ENCODE assay signal across 7 cellular contexts in the genomic region with DNA sequence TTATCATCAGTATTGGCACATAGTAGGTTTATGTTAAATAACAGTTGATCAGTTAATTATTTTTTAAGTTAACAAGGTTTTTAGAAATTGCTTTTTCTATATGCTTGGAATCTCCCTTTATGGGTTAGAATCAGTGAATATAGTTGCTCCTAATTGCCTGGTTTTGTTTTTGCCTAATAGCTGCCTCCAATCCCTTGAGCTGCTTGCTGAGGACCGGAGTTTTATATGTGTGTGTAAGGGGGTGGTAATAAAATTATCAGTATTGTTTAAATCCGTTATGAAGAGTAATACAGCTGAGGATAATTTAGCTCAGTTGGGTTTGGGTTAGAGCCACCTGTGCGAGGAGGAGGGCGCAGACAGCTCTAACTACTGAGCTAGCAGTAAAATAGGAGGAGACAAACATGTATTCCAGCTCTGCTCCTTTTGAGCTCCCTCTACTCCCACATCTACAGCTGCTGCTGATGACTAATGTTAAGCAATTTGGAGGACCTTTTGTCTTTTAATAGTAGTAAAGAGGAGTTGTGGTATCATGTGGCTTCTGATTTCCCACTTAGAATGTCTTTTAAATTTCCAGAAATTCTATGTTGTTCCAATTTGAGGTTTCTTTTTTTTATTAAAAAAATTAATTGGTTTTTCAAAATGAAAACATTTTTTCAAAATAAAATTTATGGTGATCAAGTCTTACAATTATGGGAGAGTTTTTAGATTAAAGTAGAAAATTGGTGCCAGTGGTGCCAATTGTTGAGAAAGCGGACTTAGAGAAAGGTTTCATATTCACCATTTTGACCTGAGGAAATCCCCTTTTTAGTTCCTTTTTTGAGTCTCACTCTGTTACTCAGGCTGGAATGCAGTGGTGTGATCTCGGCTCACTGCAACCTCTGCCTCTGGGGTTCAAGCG.
DNase-seq lines count a peak whose midpoint lies in the region; ATAC-seq, FAIRE-seq and TF ChIP-seq lines count a peak whose summit lies in the region.

No MANE protein-coding gene starts in this region.

- no peaks in the 10 kb centered on the region for H3K9me3 ChIP-seq in psoas muscle

- peaks cover 8% of the 10 kb centered on the region for H3K4me1 ChIP-seq in psoas muscle

- intact Hi-C loops in psoas muscle (cut with DNase I): no loop called here

- DNase-seq in LHCN-M2 (ENCODE audit: low read depth) (peak; percentile 91), bronchial epithelial cell (ENCODE audit: low read depth) (peak; percentile 61), psoas muscle (no peak), NCI-H510A treated with DMSO at 0.1 percent for 48 hours (lab: John Stamatoyannopoulos, UW) (no peak), mesenteric fat pad (ENCODE audit: low spot score) (no peak)
- DNase-seq in stimulated activated CD4-positive, alpha-beta T cell treated with anti-CD3 and anti-CD28 coated beads, Interleukin-15, amount 100 ng/mL, for 24 hours: no peak

- WGBS in psoas muscle, 3 donors: 67 to 69% (median 68%) methylated on average over 7 of the region's 7 CpGs

- H3K27ac ChIP-seq in psoas muscle: peak overlapping the region; percentile 31

- TF ChIP-seq CTCF in bronchial epithelial cell (IDR thresholded peaks at IDR 0.05; ENCODE audit: insufficient read depth, low read length, severe bottlenecking): no peak
- TF ChIP-seq CTCF in psoas muscle (IDR thresholded peaks at IDR 0.05): no peak

- FAIRE-seq in bronchial epithelial cell (lab: Jason Lieb, UNC): no peak

- H3K27me3 ChIP-seq in bronchial epithelial cell (ENCODE audit: control insufficient read depth, insufficient read depth, low read length) (no peaks in the 10 kb centered on the region), psoas muscle (ENCODE audit: insufficient read depth in 3 of 3, low read length in 2 of 3) (no peaks in the 10 kb centered on the region)

- H3K4me3 ChIP-seq in bronchial epithelial cell (ENCODE audit: low read depth, low read length) (no peak overlapping the region), psoas muscle (no peak overlapping the region)

- peak; percentile 67 for ATAC-seq in GM19035 (IDR thresholded peaks at IDR 0.05; ENCODE audit: unreplicated experiment)
- peak; percentile 74 to 91 (median 82) for ATAC-seq in psoas muscle

- peaks cover 1% of the 10 kb centered on the region for H3K36me3 ChIP-seq in bronchial epithelial cell (ENCODE audit: control insufficient read depth, insufficient read depth, low read length)
- no peaks in the 10 kb centered on the region for H3K36me3 ChIP-seq in psoas muscle (ENCODE audit: insufficient read depth in 1 of 2, low read depth in 1 of 2)

Comparison
In these comparisons a context has a peak if more than half of its experiments do, and no peak if none do; other contexts are left out.
1. DNase-seq: peak in LHCN-M2 (single experiment) and bronchial epithelial cell (single experiment); none in psoas muscle (0 of 2), NCI-H510A treated with DMSO at 0.1 percent for 48 hours (single experiment), stimulated activated CD4-positive, alpha-beta T cell treated with anti-CD3 and anti-CD28 coated beads, Interleukin-15, amount 100 ng/mL, for 24 hours (single experiment) and mesenteric fat pad (single experiment).